21 cellular contexts compared by ENCODE assay signal in genomic region chr5:109034276-109034675, GRCh38.
DNase-seq lines count a peak whose midpoint lies in the region; ATAC-seq and TF ChIP-seq lines count a peak whose summit lies in the region.
"Had no signal": no experiment of that assay in that cellular context is flagged by ENCODE, and none has a peak within 500 bp of the region (broad histone marks: within the 10 kb centered on the region; RNA-seq: fewer than 3 reads in every experiment).

No MANE protein-coding gene starts in this region.

- H3K27ac ChIP-seq in Peyer's patch, result no peak overlapping the region
- H3K27ac ChIP-seq: esophagus muscularis mucosa, tibial artery had no signal

- no peak for TF ChIP-seq POLR2A in Peyer's patch (IDR thresholded peaks at IDR 0.05)

- H3K9me3 Mint-ChIP-seq in Caco-2 (ENCODE audit: unreplicated experiment), result no peaks in the 10 kb centered on the region
- no peaks in the 10 kb centered on the region for H3K9me3 Mint-ChIP-seq in activated CD4-positive, alpha-beta memory T cell treated with anti-CD3 and anti-CD28 coated beads for 36 hours
- H3K9me3 Mint-ChIP-seq in activated T-helper 2 cell treated with anti-CD3 and anti-CD28 coated beads, Interferon-gamma antibody, Interleukin-2, Interleukin-4, amounts not matched to agents 10 μg/mL and 5 μg/mL and 100 μg/mL, durations not matched to agents 14 hours and 24 hours and 36 hours, result no peaks in the 10 kb centered on the region
- H3K9me3 Mint-ChIP-seq: activated CD4-positive, alpha-beta T cell treated with anti-CD3 and anti-CD28 coated beads, Interleukin-2, amount 10 ng/mL, durations not matched to agents 7 days and 5 days; central memory CD8-positive, alpha-beta T cell had no signal

- H3K4me1 Mint-ChIP-seq in Caco-2 (ENCODE audit: low read depth, unreplicated experiment), result peaks cover 6% of the 10 kb centered on the region
- no peaks in the 10 kb centered on the region for H3K4me1 Mint-ChIP-seq in activated CD4-positive, alpha-beta memory T cell treated with anti-CD3 and anti-CD28 coated beads for 36 hours (ENCODE audit: low read depth)
- H3K4me1 Mint-ChIP-seq in activated T-helper 2 cell treated with anti-CD3 and anti-CD28 coated beads, Interferon-gamma antibody, Interleukin-2, Interleukin-4, amounts not matched to agents 10 μg/mL and 5 μg/mL and 100 μg/mL, durations not matched to agents 14 hours and 24 hours and 36 hours (ENCODE audit: low read depth), result no peaks in the 10 kb centered on the region
- H3K4me1 Mint-ChIP-seq: activated CD4-positive, alpha-beta T cell treated with anti-CD3 and anti-CD28 coated beads, Interleukin-2, amount 10 ng/mL, durations not matched to agents 7 days and 5 days had no signal

- H3K4me3 ChIP-seq in Caco-2 (ENCODE audit: low read depth, low read length) (no peak overlapping the region), Peyer's patch (no peak overlapping the region)
- H3K4me3 ChIP-seq: esophagus muscularis mucosa, K562, tibial artery had no signal

- H3K36me3 ChIP-seq in Caco-2 (ENCODE audit: control insufficient read depth, insufficient read depth, low read length) (no peaks in the 10 kb centered on the region), Peyer's patch (no peaks in the 10 kb centered on the region)
- H3K36me3 ChIP-seq: BE2C, esophagus muscularis mucosa had no signal

- intact Hi-C loops in Caco-2 (cut with micrococcal nuclease; ENCODE audit: unreplicated experiment), result no loop called here
- intact Hi-C loops in activated CD4-positive, alpha-beta memory T cell treated with anti-CD3 and anti-CD28 coated beads for 36 hours (cut with micrococcal nuclease), result no loop called here
- intact Hi-C loops in activated T-helper 2 cell treated with anti-CD3 and anti-CD28 coated beads, Interferon-gamma antibody, Interleukin-2, Interleukin-4, amounts not matched to agents 10 μg/mL and 5 μg/mL and 100 μg/mL, durations not matched to agents 14 hours and 24 hours and 36 hours (cut with micrococcal nuclease), result no loop called here

- BruUV-seq in Caco-2 (replicated peaks; lab: Mats Ljungman, UMichigan), result no TSS peak

- peak overlapping the region; percentile 24 for H3K27ac Mint-ChIP-seq in Caco-2 (ENCODE audit: unreplicated experiment)
- no peak overlapping the region for H3K27ac Mint-ChIP-seq in activated CD4-positive, alpha-beta memory T cell treated with anti-CD3 and anti-CD28 coated beads for 36 hours
- no peak overlapping the region for H3K27ac Mint-ChIP-seq in activated T-helper 2 cell treated with anti-CD3 and anti-CD28 coated beads, Interferon-gamma antibody, Interleukin-2, Interleukin-4, amounts not matched to agents 10 μg/mL and 5 μg/mL and 100 μg/mL, durations not matched to agents 14 hours and 24 hours and 36 hours
- H3K27ac Mint-ChIP-seq: activated CD4-positive, alpha-beta T cell treated with anti-CD3 and anti-CD28 coated beads, Interleukin-2, amount 10 ng/mL, durations not matched to agents 7 days and 5 days had no signal

- no peaks in the 10 kb centered on the region for H3K27me3 Mint-ChIP-seq in Caco-2 (ENCODE audit: insufficient read depth, unreplicated experiment)
- H3K27me3 Mint-ChIP-seq in activated CD4-positive, alpha-beta memory T cell treated with anti-CD3 and anti-CD28 coated beads for 36 hours, result no peaks in the 10 kb centered on the region
- no peaks in the 10 kb centered on the region for H3K27me3 Mint-ChIP-seq in activated T-helper 2 cell treated with anti-CD3 and anti-CD28 coated beads, Interferon-gamma antibody, Interleukin-2, Interleukin-4, amounts not matched to agents 10 μg/mL and 5 μg/mL and 100 μg/mL, durations not matched to agents 14 hours and 24 hours and 36 hours (ENCODE audit: low read depth)
- H3K27me3 Mint-ChIP-seq: activated CD4-positive, alpha-beta T cell treated with anti-CD3 and anti-CD28 coated beads, Interleukin-2, amount 10 ng/mL, durations not matched to agents 7 days and 5 days; central memory CD8-positive, alpha-beta T cell had no signal

- no peaks in the 10 kb centered on the region for H3K4me1 ChIP-seq in Caco-2
- H3K4me1 ChIP-seq in Peyer's patch, result no peaks in the 10 kb centered on the region
- H3K4me1 ChIP-seq: BE2C, esophagus muscularis mucosa, tibial artery had no signal

- H3K4me3 Mint-ChIP-seq in Caco-2 (ENCODE audit: unreplicated experiment), result no peak overlapping the region
- no peak overlapping the region for H3K4me3 Mint-ChIP-seq in activated CD4-positive, alpha-beta memory T cell treated with anti-CD3 and anti-CD28 coated beads for 36 hours
- H3K4me3 Mint-ChIP-seq in activated T-helper 2 cell treated with anti-CD3 and anti-CD28 coated beads, Interferon-gamma antibody, Interleukin-2, Interleukin-4, amounts not matched to agents 10 μg/mL and 5 μg/mL and 100 μg/mL, durations not matched to agents 14 hours and 24 hours and 36 hours (ENCODE audit: low read depth), result no peak overlapping the region
- H3K4me3 Mint-ChIP-seq: activated CD4-positive, alpha-beta T cell treated with anti-CD3 and anti-CD28 coated beads, Interleukin-2, amount 10 ng/mL, durations not matched to agents 7 days and 5 days; central memory CD8-positive, alpha-beta T cell had no signal

- TF ChIP-seq CTCF in Caco-2 (IDR thresholded peaks at IDR 0.05; ENCODE audit: insufficient read depth in 1 of 2, low read depth in 1 of 2, low read length in 1 of 2, severe bottlenecking in 1 of 2, unreplicated experiment in 1 of 2), result no peak
- no peak for TF ChIP-seq CTCF in Peyer's patch (IDR thresholded peaks at IDR 0.05)

- POLR2A ChIA-PET in Caco-2 (lab: Charles Lee), result no interaction called here
- POLR2A ChIA-PET in activated CD4-positive, alpha-beta memory T cell treated with anti-CD3 and anti-CD28 coated beads for 36 hours (lab: Charles Lee), result no interaction called here

- ATAC-seq in GM18870 (IDR thresholded peaks at IDR 0.05; ENCODE audit: unreplicated experiment) (peak; percentile 71), HG02623 (IDR thresholded peaks at IDR 0.05; ENCODE audit: unreplicated experiment) (peak; percentile 67), HG03565 (IDR thresholded peaks at IDR 0.05; ENCODE audit: unreplicated experiment) (peak; percentile 58)
- ATAC-seq: K562, left lobe of liver had no signal

- H3K27me3 ChIP-seq in Caco-2 (replicated peaks; ENCODE audit: control insufficient read depth, insufficient read depth, low read length) (no peaks in the 10 kb centered on the region), Peyer's patch (no peaks in the 10 kb centered on the region)
- H3K27me3 ChIP-seq: BE2C, esophagus muscularis mucosa, tibial artery had no signal

- H3K9me3 ChIP-seq in Caco-2, result no peaks in the 10 kb centered on the region
- H3K9me3 ChIP-seq in Peyer's patch, result no peaks in the 10 kb centered on the region
- H3K9me3 ChIP-seq: BE2C, esophagus muscularis mucosa, tibial artery had no signal

- no peaks in the 10 kb centered on the region for H3K36me3 Mint-ChIP-seq in Caco-2 (ENCODE audit: insufficient read depth, unreplicated experiment)
- no peaks in the 10 kb centered on the region for H3K36me3 Mint-ChIP-seq in activated CD4-positive, alpha-beta memory T cell treated with anti-CD3 and anti-CD28 coated beads for 36 hours
- no peaks in the 10 kb centered on the region for H3K36me3 Mint-ChIP-seq in activated T-helper 2 cell treated with anti-CD3 and anti-CD28 coated beads, Interferon-gamma antibody, Interleukin-2, Interleukin-4, amounts not matched to agents 10 μg/mL and 5 μg/mL and 100 μg/mL, durations not matched to agents 14 hours and 24 hours and 36 hours (ENCODE audit: low read depth)

- CTCF ChIA-PET in Caco-2 (lab: Charles Lee), result no interaction called here
- CTCF ChIA-PET in activated CD4-positive, alpha-beta memory T cell treated with anti-CD3 and anti-CD28 coated beads for 36 hours (lab: Charles Lee), result no interaction called here

- DNase-seq in Caco-2 (no peak), Peyer's patch (no peak), DMS 273 (lab: John Stamatoyannopoulos, UW; ENCODE audit: unreplicated experiment) (no peak)
- no peak for DNase-seq in activated CD4-positive, alpha-beta memory T cell treated with anti-CD3 and anti-CD28 coated beads for 36 hours
- no peak for DNase-seq in activated T-helper 2 cell treated with anti-CD3 and anti-CD28 coated beads, Interferon-gamma antibody, Interleukin-2, Interleukin-4, amounts not matched to agents 10 μg/mL and 5 μg/mL and 100 μg/mL, durations not matched to agents 14 hours and 24 hours and 36 hours (ENCODE audit: low spot score)
- DNase-seq: activated CD4-positive, alpha-beta T cell treated with anti-CD3 and anti-CD28 coated beads, Interleukin-2, amount 10 ng/mL, durations not matched to agents 7 days and 5 days; activated CD8-positive, alpha-beta memory T cell treated with anti-CD3 and anti-CD28 coated beads, Interleukin-2, amount 50 U/mL, for 48 hours; anterior cingulate cortex; BE2C; effector CD4-positive, alpha-beta T cell; NCI-H2081 treated with DMSO at 0.1 percent for 48 hours; NCI-H510A treated with DMSO at 0.1 percent for 48 hours; SW 1271; tibial artery had no signal
